Comparison of ENCODE assay signal across 19 cellular contexts in the genomic region with DNA sequence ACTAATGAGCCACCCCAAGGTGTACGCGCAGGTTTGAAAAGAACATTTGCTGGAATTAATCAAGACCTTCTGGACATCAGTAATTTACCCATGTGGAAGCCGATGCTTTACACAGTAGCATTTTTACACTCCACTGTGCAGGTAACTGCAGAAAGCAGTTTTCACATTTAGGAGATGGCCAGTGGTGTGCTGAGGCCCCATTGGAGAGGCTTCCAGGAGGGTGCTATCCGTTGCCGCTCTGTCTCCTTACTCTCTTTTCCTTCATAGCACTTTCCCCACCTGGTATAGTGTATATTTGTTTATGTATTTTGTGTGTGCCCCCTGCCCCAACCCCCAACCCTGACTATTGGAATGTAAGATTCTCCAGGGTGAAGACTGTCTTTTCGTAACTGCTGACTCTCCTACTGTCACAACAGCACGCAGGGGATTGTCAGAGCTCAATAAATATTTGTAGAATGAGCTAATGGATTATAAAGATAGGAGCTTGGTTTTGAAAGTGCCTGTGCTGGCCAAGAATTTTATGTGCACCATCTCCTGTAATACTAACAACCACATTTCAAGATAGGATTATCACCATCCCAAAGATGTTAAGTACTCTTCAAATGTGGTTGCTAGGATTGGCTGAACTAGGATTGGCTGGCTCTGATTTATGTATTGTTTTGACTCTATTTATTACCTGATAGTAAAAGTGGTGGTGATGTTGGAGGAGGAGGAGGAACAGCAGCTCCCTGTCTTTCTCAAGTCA.
A peak's percentile ranks its signal among the peaks of the same experiment; 100 is the strongest.
DNase-seq lines count a peak whose midpoint lies in the region; ATAC-seq, FAIRE-seq and TF ChIP-seq lines count a peak whose summit lies in the region.
"Had no signal": no experiment of that assay in that cellular context is flagged by ENCODE, and none has a peak within 500 bp of the region (broad histone marks: within the 10 kb centered on the region; RNA-seq: fewer than 3 reads in every experiment).

No MANE protein-coding gene starts in this region.

- H3K27ac ChIP-seq in VCaP (peak overlapping the region; percentile 74), coronary artery (no peak overlapping the region)
- H3K27ac ChIP-seq: BLaER1 treated with 17β-estradiol and CSF1 and Interleukin-3, amounts not matched to agents 10 nM and 100 nM; breast epithelium; foreskin keratinocyte; SJCRH30 had no signal

- FAIRE-seq in GM19239 (lab: Jason Lieb, UNC): no peak

- POLR2A ChIA-PET in GM10248 (lab: Yijun Ruan, JAX): no interaction called here

- no peak for TF ChIP-seq CTCF in AG10803 (conservative IDR thresholded peaks at IDR 0.05; ENCODE audit: low read length)
- no peak for TF ChIP-seq CTCF in VCaP (conservative IDR thresholded peaks at IDR 0.05)
- no peak for TF ChIP-seq CTCF in coronary artery (IDR thresholded peaks at IDR 0.05)
- no peak for TF ChIP-seq CTCF in GM10248 (IDR thresholded peaks at IDR 0.05; ENCODE audit: control extremely low read depth, extremely low read depth, low read depth, missing control alignments)

- H3K4me3 ChIP-seq in AG10803 (ENCODE audit: low read length) (no peak overlapping the region), coronary artery (no peak overlapping the region)
- H3K4me3 ChIP-seq: BLaER1 treated with 17β-estradiol and CSF1 and Interleukin-3, amounts not matched to agents 10 nM and 100 nM; breast epithelium; SJCRH30; smooth muscle cell had no signal

- CTCF ChIA-PET in GM10248 (lab: Yijun Ruan, JAX): interaction anchor here (1.3 to 2.8 kb wide), 6 partner anchors 15 to 336 kb away, joined by 3 to 11 read pairs (median 4); no protein-coding TSS in a partner anchor

- peak; percentile 74 for ATAC-seq in left lobe of liver
- no peak for ATAC-seq in GM19452 (IDR thresholded peaks at IDR 0.05; ENCODE audit: unreplicated experiment)
- ATAC-seq: activated naive CD4-positive, alpha-beta T cell treated with anti-CD3 and anti-CD28 coated beads, Interleukin-2, amount 50 U/mL, for 72 hours; foreskin keratinocyte; stimulated activated naive B cell treated with anti-CD40 and anti-IgM and Interleukin-4, amounts not matched to agents 10 μg/mL and 1 μg/mL and 100 μg/mL, for 72 hours had no signal

- DNase-seq in AG10803 (ENCODE audit: low read depth) (peak; percentile 4), GM04503 (ENCODE audit: low read depth) (peak; percentile 27), left lobe of liver (ENCODE audit: low spot score) (no peak), coronary artery (ENCODE audit: low spot score) (no peak), GM19239 (ENCODE audit: insufficient read length, low spot score) (no peak), GM10248 (ENCODE audit: extremely low spot score) (no peak)
- DNase-seq: activated CD4-positive, alpha-beta T cell treated with anti-CD3 and anti-CD28 coated beads for 48 hours; effector CD8-positive, alpha-beta T cell; foreskin keratinocyte; mammary epithelial cell; SJCRH30; stimulated activated naive B cell treated with anti-CD40 and anti-IgM and Interleukin-4, amounts not matched to agents 10 μg/mL and 1 μg/mL and 100 μg/mL, for 72 hours; T-helper 9 cell had no signal

Comparison
In these comparisons a context has a peak if more than half of its experiments do, and no peak if none do; other contexts are left out.
1. DNase-seq: peak in AG10803 (single experiment) and GM04503 (single experiment); none in left lobe of liver (single experiment), coronary artery (single experiment), GM19239 (single experiment) and GM10248 (single experiment).